8 cellular contexts compared by ENCODE assay signal in genomic region chr7:131068604-131069021, GRCh38.
DNase-seq lines count a peak whose midpoint lies in the region; ATAC-seq and TF ChIP-seq lines count a peak whose summit lies in the region.

No MANE protein-coding gene starts in this region.

- ATAC-seq in stimulated activated naive CD8-positive, alpha-beta T cell treated with anti-CD3 and anti-CD28 coated beads, Interleukin-15, Interleukin-2, amounts not matched to agents 100 U/mL and 50 U/mL, for 24 hours = no peak
- peak in 1 of 2 donors; percentile 27 for ATAC-seq in activated naive CD4-positive, alpha-beta T cell treated with anti-CD3 and anti-CD28 coated beads, Interleukin-2, amount 50 U/mL, for 72 hours
- ATAC-seq in HG02981 (IDR thresholded peaks at IDR 0.05; ENCODE audit: unreplicated experiment) = no peak

- no peak for TF ChIP-seq CTCF in osteocyte (IDR thresholded peaks at IDR 0.05)

- H3K4me1 Mint-ChIP-seq in stimulated activated naive CD8-positive, alpha-beta T cell treated with anti-CD3 and anti-CD28 coated beads, Interleukin-15, Interleukin-2, amounts not matched to agents 100 ng/mL and 50 ng/mL, for 24 hours (ENCODE audit: low read depth) = peaks cover 58% of the 10 kb centered on the region
- H3K4me1 Mint-ChIP-seq in osteocyte (ENCODE audit: unreplicated experiment) = peaks cover 27% of the 10 kb centered on the region

- no peak overlapping the region for H3K4me3 Mint-ChIP-seq in stimulated activated naive CD8-positive, alpha-beta T cell treated with anti-CD3 and anti-CD28 coated beads, Interleukin-15, Interleukin-2, amounts not matched to agents 100 ng/mL and 50 ng/mL, for 24 hours
- no peak overlapping the region for H3K4me3 Mint-ChIP-seq in osteocyte (ENCODE audit: unreplicated experiment)

- no peak for DNase-seq in stimulated activated naive CD8-positive, alpha-beta T cell treated with anti-CD3 and anti-CD28 coated beads, Interleukin-15, Interleukin-2, amounts not matched to agents 100 U/mL and 50 U/mL, for 24 hours
- DNase-seq in activated naive CD4-positive, alpha-beta T cell treated with anti-CD3 and anti-CD28 coated beads, Interleukin-2, amount 50 U/mL, for 72 hours (ENCODE audit: low spot score in 2 of 2) = no peak
- peak; percentile 33 for DNase-seq in kidney glomerular epithelial cell (lab: John Stamatoyannopoulos, UW)
- no peak for DNase-seq in osteocyte (ENCODE audit: extremely low spot score, unreplicated experiment)
- no peak for DNase-seq in NCI-H1092 (lab: John Stamatoyannopoulos, UW)
- no peak for DNase-seq in activated CD8-positive, alpha-beta memory T cell treated with anti-CD3 and anti-CD28 coated beads, Interleukin-2, amount 50 U/mL, for 48 hours

- peaks cover 19% of the 10 kb centered on the region for H3K36me3 Mint-ChIP-seq in stimulated activated naive CD8-positive, alpha-beta T cell treated with anti-CD3 and anti-CD28 coated beads, Interleukin-15, Interleukin-2, amounts not matched to agents 100 ng/mL and 50 ng/mL, for 24 hours (ENCODE audit: low read depth)
- H3K36me3 Mint-ChIP-seq in activated naive CD4-positive, alpha-beta T cell treated with anti-CD3 and anti-CD28 coated beads, Interleukin-2, amount 50 U/mL, for 72 hours = peaks cover 0 to 12% of the 10 kb centered on the region in 2 donors
- peaks cover 10% of the 10 kb centered on the region for H3K36me3 Mint-ChIP-seq in osteocyte (ENCODE audit: unreplicated experiment)

- no peaks in the 10 kb centered on the region for H3K9me3 Mint-ChIP-seq in stimulated activated naive CD8-positive, alpha-beta T cell treated with anti-CD3 and anti-CD28 coated beads, Interleukin-15, Interleukin-2, amounts not matched to agents 100 ng/mL and 50 ng/mL, for 24 hours
- H3K9me3 Mint-ChIP-seq in activated naive CD4-positive, alpha-beta T cell treated with anti-CD3 and anti-CD28 coated beads, Interleukin-2, amount 50 U/mL, for 72 hours = no peaks in the 10 kb centered on the region
- H3K9me3 Mint-ChIP-seq in osteocyte (ENCODE audit: unreplicated experiment) = no peaks in the 10 kb centered on the region

- H3K27me3 Mint-ChIP-seq in stimulated activated naive CD8-positive, alpha-beta T cell treated with anti-CD3 and anti-CD28 coated beads, Interleukin-15, Interleukin-2, amounts not matched to agents 100 ng/mL and 50 ng/mL, for 24 hours = no peaks in the 10 kb centered on the region
- H3K27me3 Mint-ChIP-seq in osteocyte (ENCODE audit: unreplicated experiment) = no peaks in the 10 kb centered on the region

- peak overlapping the region; percentile 57 for H3K27ac Mint-ChIP-seq in stimulated activated naive CD8-positive, alpha-beta T cell treated with anti-CD3 and anti-CD28 coated beads, Interleukin-15, Interleukin-2, amounts not matched to agents 100 ng/mL and 50 ng/mL, for 24 hours
- peak overlapping the region; percentile 61 to 76 for H3K27ac Mint-ChIP-seq in activated naive CD4-positive, alpha-beta T cell treated with anti-CD3 and anti-CD28 coated beads, Interleukin-2, amount 50 U/mL, for 72 hours
- H3K27ac Mint-ChIP-seq in osteocyte (ENCODE audit: unreplicated experiment) = no peak overlapping the region
